8 cellular contexts compared by ENCODE assay signal in the genomic region with DNA sequence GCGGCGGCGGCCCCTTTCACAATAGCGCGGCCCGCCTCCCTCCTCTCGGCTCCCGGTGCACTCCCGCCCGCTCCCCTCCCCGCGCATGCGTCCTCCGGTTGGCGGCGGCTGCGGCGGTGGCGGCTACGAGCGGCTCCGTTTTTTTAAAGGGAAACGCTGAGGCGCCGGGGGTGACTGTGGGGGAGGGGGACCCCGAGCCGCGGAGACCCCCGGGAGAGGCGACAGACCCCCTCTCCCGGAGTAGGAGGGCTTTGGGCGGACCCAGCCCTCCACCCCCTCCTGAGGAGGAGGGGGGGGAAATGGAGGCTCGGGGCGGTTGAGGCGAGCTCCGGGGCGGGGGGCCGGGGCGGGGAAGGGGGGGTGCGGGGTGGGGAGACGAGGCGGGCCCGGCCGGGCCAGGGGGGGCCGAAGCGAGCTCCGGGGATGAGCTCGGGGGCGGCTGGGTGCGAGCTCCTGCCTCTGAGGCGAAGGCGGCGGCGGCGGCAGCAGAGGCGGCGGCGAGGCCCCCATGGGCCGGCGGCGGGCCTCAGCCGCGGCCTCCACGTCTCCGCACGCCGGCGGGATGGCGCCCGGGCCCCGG. TPM values are rescaled to one million over a fixed set of nuclear protein-coding genes. Genes with fewer than 3 reads are reported as not detected.
A peak's percentile ranks its signal among the peaks of the same experiment; 100 is the strongest.
DNase-seq lines count a peak whose midpoint lies in the region; ATAC-seq and TF ChIP-seq lines count a peak whose summit lies in the region.

Gene MSL1, plus strand, starts transcription at position 86 of the 580 bp plus-strand sequence. CDS start 642 bp downstream, outside the sequence.

- H3K4me2 ChIP-seq in fibroblast of lung (ENCODE audit: extremely low read depth, insufficient read depth, low read length) = peak within 1 kb of the TSS; percentile 96

- H3K36me3 Mint-ChIP-seq in activated T-helper 2 cell treated with anti-CD3 and anti-CD28 coated beads, Interferon-gamma antibody, Interleukin-2, Interleukin-4, amounts not matched to agents 10 μg/mL and 5 μg/mL and 100 μg/mL, durations not matched to agents 14 hours and 24 hours and 36 hours (ENCODE audit: low read depth) = peaks cover 39% of the 10 kb centered on the region
- H3K36me3 Mint-ChIP-seq in naive B cell = peaks cover 0 to 4% of the 10 kb centered on the region in 2 donors

- H3K27ac Mint-ChIP-seq in activated T-helper 2 cell treated with anti-CD3 and anti-CD28 coated beads, Interferon-gamma antibody, Interleukin-2, Interleukin-4, amounts not matched to agents 10 μg/mL and 5 μg/mL and 100 μg/mL, durations not matched to agents 14 hours and 24 hours and 36 hours = peak within 1 kb of the TSS; percentile 77
- H3K27ac Mint-ChIP-seq in naive B cell = peak within 1 kb of the TSS; percentile 60 to 82 (median 72)

- H3K27me3 ChIP-seq in fibroblast of lung (ENCODE audit: control insufficient read depth, insufficient read depth, low read length) = no peaks in the 10 kb centered on the region

- peaks cover 3% of the 10 kb centered on the region for H3K36me3 ChIP-seq in fibroblast of lung (ENCODE audit: control insufficient read depth, insufficient read depth, low read length)

- peaks cover 34% of the 10 kb centered on the region for H3K4me1 Mint-ChIP-seq in activated T-helper 2 cell treated with anti-CD3 and anti-CD28 coated beads, Interferon-gamma antibody, Interleukin-2, Interleukin-4, amounts not matched to agents 10 μg/mL and 5 μg/mL and 100 μg/mL, durations not matched to agents 14 hours and 24 hours and 36 hours (ENCODE audit: low read depth)
- H3K4me1 Mint-ChIP-seq in naive B cell = peaks cover 25 to 44% (median 34%) of the 10 kb centered on the region in 3 donors

- no peaks in the 10 kb centered on the region for H3K9me3 Mint-ChIP-seq in activated T-helper 2 cell treated with anti-CD3 and anti-CD28 coated beads, Interferon-gamma antibody, Interleukin-2, Interleukin-4, amounts not matched to agents 10 μg/mL and 5 μg/mL and 100 μg/mL, durations not matched to agents 14 hours and 24 hours and 36 hours
- no peaks in the 10 kb centered on the region for H3K9me3 Mint-ChIP-seq in naive B cell

- TF ChIP-seq POLR2A in GM19193 (IDR thresholded peaks at IDR 0.05; ENCODE audit: extremely low read depth, insufficient read depth, insufficient read length) = peak; percentile 53

- no peak for TF ChIP-seq CTCF in fibroblast of lung (conservative IDR thresholded peaks at IDR 0.05 in 1 of 2, IDR thresholded peaks at IDR 0.05 in 1 of 2; ENCODE audit: low read depth in 1 of 2, low read length in 2 of 2)

- peaks cover 2% of the 10 kb centered on the region for H4K20me1 ChIP-seq in fibroblast of lung (ENCODE audit: control insufficient read depth, extremely low read depth, insufficient read depth, low read length)

- peaks cover 57% of the 10 kb centered on the region for H3K79me2 ChIP-seq in fibroblast of lung (ENCODE audit: control insufficient read depth, insufficient read depth, low read length)

- ATAC-seq in naive B cell (ENCODE audit: low read depth in 2 of 2) = peak; percentile 74 to 75

- intact Hi-C loops in activated T-helper 2 cell treated with anti-CD3 and anti-CD28 coated beads, Interferon-gamma antibody, Interleukin-2, Interleukin-4, amounts not matched to agents 10 μg/mL and 5 μg/mL and 100 μg/mL, durations not matched to agents 14 hours and 24 hours and 36 hours (cut with micrococcal nuclease) = loop anchor here (1.0 kb wide), 1 partner anchor 9 kb away; no protein-coding TSS in a partner anchor

- peak within 1 kb of the TSS; percentile 85 for H3K27ac ChIP-seq in fibroblast of lung (ENCODE audit: insufficient read depth, low read length)

- peak within 1 kb of the TSS; percentile 83 for H3K9ac ChIP-seq in fibroblast of lung (ENCODE audit: insufficient read depth, low read length)

- DNase-seq in AG08395 (ENCODE audit: low spot score) (peak; percentile 96), HuH-7.5 (ENCODE audit: low spot score) (peak; percentile 88), RPMI7951 (ENCODE audit: low read depth) (peak; percentile 73), fibroblast of lung (ENCODE audit: low read depth in 2 of 2) (peak; percentile 63 to 79), naive B cell (peak; percentile 85)
- peak; percentile 84 for DNase-seq in activated T-helper 2 cell treated with anti-CD3 and anti-CD28 coated beads, Interferon-gamma antibody, Interleukin-2, Interleukin-4, amounts not matched to agents 10 μg/mL and 5 μg/mL and 100 μg/mL, durations not matched to agents 14 hours and 24 hours and 36 hours (ENCODE audit: low spot score)
- peak; percentile 71 to 74 for DNase-seq in stimulated activated CD8-positive, alpha-beta memory T cell treated with anti-CD3 and anti-CD28 coated beads, Interleukin-7, amount 100 ng/mL, for 48 hours (ENCODE audit: extremely low read depth in 1 of 2, low read depth in 1 of 2)

- no peaks in the 10 kb centered on the region for H3K27me3 Mint-ChIP-seq in activated T-helper 2 cell treated with anti-CD3 and anti-CD28 coated beads, Interferon-gamma antibody, Interleukin-2, Interleukin-4, amounts not matched to agents 10 μg/mL and 5 μg/mL and 100 μg/mL, durations not matched to agents 14 hours and 24 hours and 36 hours (ENCODE audit: low read depth)
- H3K27me3 Mint-ChIP-seq in naive B cell = no peaks in the 10 kb centered on the region

- peaks cover 2% of the 10 kb centered on the region for H3K4me1 ChIP-seq in fibroblast of lung (ENCODE audit: control insufficient read depth, extremely low read depth, insufficient read depth, low read length)

- H3K9me3 ChIP-seq in fibroblast of lung (ENCODE audit: control insufficient read depth, insufficient read depth, low read depth, low read length) = no peaks in the 10 kb centered on the region

- peak within 1 kb of the TSS; percentile 98 to 100 (median 98) for H3K4me3 ChIP-seq in fibroblast of lung (replicated peaks in 1 of 4; ENCODE audit: control extremely low read depth in 1 of 4, insufficient read depth in 1 of 4, low read depth in 3 of 4, low read length in 4 of 4)

- H2AFZ ChIP-seq in fibroblast of lung (ENCODE audit: low read length) = no peak within 1 kb of the TSS

- peak within 1 kb of the TSS; percentile 84 for H3K4me3 Mint-ChIP-seq in activated T-helper 2 cell treated with anti-CD3 and anti-CD28 coated beads, Interferon-gamma antibody, Interleukin-2, Interleukin-4, amounts not matched to agents 10 μg/mL and 5 μg/mL and 100 μg/mL, durations not matched to agents 14 hours and 24 hours and 36 hours (ENCODE audit: low read depth)
- H3K4me3 Mint-ChIP-seq in naive B cell = peak within 1 kb of the TSS; percentile 81 to 98 (median 90)

RNA-seq across cellular contexts. Expression of gene MSL1, which starts in this region (rescaled TPM):
- total RNA-seq in RPMI7951 (2014; rRNA removed; shearing (Covaris generic)) = 35.5 and 46.5 TPM in 2 replicates
- 87.6 and 95.8 TPM in 2 replicates for total RNA-seq in activated T-helper 2 cell treated with anti-CD3 and anti-CD28 coated beads, Interferon-gamma antibody, Interleukin-2, Interleukin-4, amounts not matched to agents 10 μg/mL and 5 μg/mL and 100 μg/mL, durations not matched to agents 14 hours and 24 hours and 36 hours
- total RNA-seq in fibroblast of lung = 43.9 and 52.4 TPM in 2 replicates
- polyA plus RNA-seq in fibroblast of lung (65.6 and 86.3 TPM in 2 replicates), naive B cell (ENCODE audit: low read depth in 6 of 6) (10 to 100 TPM in 2 of 6 donors, 1 to 10 TPM in 4; 7.7 to 13.1 (median 9.2) TPM)
- 44.7 and 60.6 TPM in 2 replicates for polyA plus RNA-seq in fibroblast of lung (2012)
- 8.0 and 11.3 TPM in 2 replicates for polyA minus RNA-seq in fibroblast of lung (ENCODE audit: low replicate concordance)

Comparison
In these comparisons a context has a peak if more than half of its experiments do, and no peak if none do; other contexts are left out.
1. Peak in every context shown above with its lines: DNase-seq, ATAC-seq, H3K4me3 ChIP-seq and H3K27ac ChIP-seq.